ENCODE assay signal across 8 cellular contexts in the genomic region with DNA sequence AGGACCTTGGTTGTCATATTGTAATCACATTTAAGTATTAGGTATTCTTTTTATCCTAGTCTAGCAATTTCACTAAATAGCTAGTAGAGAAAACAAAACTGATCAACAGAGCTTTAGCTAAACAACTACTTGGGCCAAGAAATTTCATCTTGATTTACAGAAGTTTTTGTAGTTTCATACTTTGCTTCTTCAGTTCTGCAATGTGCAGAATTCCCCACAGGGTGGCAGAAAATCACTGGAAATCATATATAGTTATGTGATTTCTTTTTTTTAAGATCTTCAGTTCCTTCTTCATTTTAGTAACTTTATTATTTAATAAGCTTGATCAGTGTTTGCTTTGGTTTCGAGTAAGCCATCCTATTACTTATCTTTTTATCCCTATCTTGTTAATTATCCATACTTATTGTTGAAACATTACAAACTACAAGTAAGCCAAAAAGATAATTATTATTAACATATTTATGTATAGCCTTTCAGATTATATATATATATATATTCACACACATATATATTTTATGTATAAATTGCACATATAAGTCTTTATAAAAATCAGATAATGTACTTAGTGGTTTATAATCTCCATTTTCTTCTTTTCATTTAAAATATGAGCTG. TPM values are rescaled to one million over a fixed set of nuclear protein-coding genes. Genes with fewer than 3 reads are reported as not detected.
DNase-seq lines count a peak whose midpoint lies in the region; ATAC-seq, FAIRE-seq and TF ChIP-seq lines count a peak whose summit lies in the region.

No MANE protein-coding gene starts in this region.

- CTCF ChIA-PET in A549 (lab: Yijun Ruan, JAX) = interaction anchor here (0.6 to 6.3 kb wide), 69 partner anchors 8 to 1842 kb away, joined by 3 to 132 read pairs (median 4); no protein-coding TSS in a partner anchor

- POLR2A ChIA-PET in A549 (lab: Yijun Ruan, JAX) = no interaction called here

- TF ChIP-seq POLR2A in A549 (IDR thresholded peaks at IDR 0.05; ENCODE audit: low read length) = no peak

- no peak overlapping the region for H3K27ac ChIP-seq in A549
- no peak overlapping the region for H3K27ac ChIP-seq in smooth muscle cell (ENCODE audit: low read depth)

- no peak overlapping the region for H3K4me3 ChIP-seq in A549
- H3K4me3 ChIP-seq in fibroblast of villous mesenchyme (ENCODE audit: low read depth, low read length) = no peak overlapping the region
- H3K4me3 ChIP-seq in smooth muscle cell = no peak overlapping the region

- H3K79me2 ChIP-seq in smooth muscle cell (ENCODE audit: low read depth) = peaks cover 24% of the 10 kb centered on the region

- TF ChIP-seq EP300 in A549 (IDR thresholded peaks at IDR 0.05) = no peak

- peaks cover 15% of the 10 kb centered on the region for H3F3A ChIP-seq in smooth muscle cell (ENCODE audit: low read depth)

- TF ChIP-seq CTCF in A549 (IDR thresholded peaks at IDR 0.05) (peak; percentile 90), GM10266 (IDR thresholded peaks at IDR 0.05; ENCODE audit: control insufficient read depth, insufficient read depth, low read depth, missing control alignments) (peak; percentile 56), fibroblast of villous mesenchyme (IDR thresholded peaks at IDR 0.05; ENCODE audit: insufficient read depth, low read depth, low read length) (peak; percentile 71), smooth muscle cell (IDR thresholded peaks at IDR 0.05; ENCODE audit: borderline replicate concordance, insufficient read depth, poor library complexity, severe bottlenecking) (peak; percentile 57)

- peak; percentile 82 to 92 for TF ChIP-seq RAD21 in A549 (conservative IDR thresholded peaks at IDR 0.05 in 1 of 2, IDR thresholded peaks at IDR 0.05 in 1 of 2)

- peaks cover 22% of the 10 kb centered on the region for H4K20me1 ChIP-seq in smooth muscle cell (ENCODE audit: low read depth)

- 3% methylated on average over 1 of the region's 1 CpG for WGBS in A549 (ENCODE audit: missing lambda C conversion rate)
- 62% methylated on average over 1 of the region's 1 CpG for WGBS in smooth muscle cell (ENCODE audit: low lambda C conversion rate)

- H3K36me3 ChIP-seq in smooth muscle cell (ENCODE audit: low read depth) = no peaks in the 10 kb centered on the region

- H3K9ac ChIP-seq in smooth muscle cell (ENCODE audit: low read depth) = no peak overlapping the region

- peaks cover 13% of the 10 kb centered on the region for H3K4me1 ChIP-seq in A549
- peaks cover 13% of the 10 kb centered on the region for H3K4me1 ChIP-seq in smooth muscle cell (ENCODE audit: low read depth)

- no peak overlapping the region for H2AFZ ChIP-seq in smooth muscle cell (ENCODE audit: low read depth)

- ATAC-seq in A549 (no peak), GM18517 (IDR thresholded peaks at IDR 0.05; ENCODE audit: unreplicated experiment) (no peak), GM21447 (IDR thresholded peaks at IDR 0.05; ENCODE audit: unreplicated experiment) (no peak)

- H3K27me3 ChIP-seq in smooth muscle cell (ENCODE audit: low read depth) = no peaks in the 10 kb centered on the region

- H3K9me3 ChIP-seq in A549 = no peaks in the 10 kb centered on the region
- H3K9me3 ChIP-seq in smooth muscle cell (replicated peaks; ENCODE audit: low read depth) = no peaks in the 10 kb centered on the region

- peak; percentile 36 to 70 for DNase-seq in A549 (ENCODE audit: low read depth in 1 of 2, low spot score in 1 of 2)
- peak; percentile 35 for DNase-seq in GM10266 (ENCODE audit: extremely low spot score)
- peak; percentile 47 for DNase-seq in NCI-H460 (ENCODE audit: extremely low read depth, low read depth)
- DNase-seq in activated T-cell treated with anti-CD3 and anti-CD28 coated beads, Interleukin-2, amount 50 U/mL, for 48 hours = peak; percentile 34 to 35
- peak; percentile 56 for DNase-seq in fibroblast of villous mesenchyme (ENCODE audit: low read depth)
- no peak for DNase-seq in smooth muscle cell (lab: John Stamatoyannopoulos, UW; ENCODE audit: unreplicated experiment)

- FAIRE-seq in A549 (lab: Jason Lieb, UNC) = peak; percentile 68

- no peak overlapping the region for H3K4me2 ChIP-seq in A549
- H3K4me2 ChIP-seq in smooth muscle cell = no peak overlapping the region

TF ChIP-seq in A549, 52 proteins besides CTCF, POLR2A, EP300 and RAD21:
- TF ChIP-seq EHF (CRISPR knock-in tag; IDR thresholded peaks at IDR 0.05) = no peak
- TF ChIP-seq CBX2 (IDR thresholded peaks at IDR 0.05; ENCODE audit: borderline replicate concordance, low read depth) = no peak
- TF ChIP-seq JUN (IDR thresholded peaks at IDR 0.05) = no peak
- no peak for TF ChIP-seq ESRRA (IDR thresholded peaks at IDR 0.05; ENCODE audit: borderline replicate concordance, low read length)
- peak; percentile 78 for TF ChIP-seq SMC3 (IDR thresholded peaks at IDR 0.05)
- no peak for TF ChIP-seq FOSB (CRISPR knock-in tag; IDR thresholded peaks at IDR 0.05)
- TF ChIP-seq MAZ (IDR thresholded peaks at IDR 0.05; ENCODE audit: borderline replicate concordance, low read depth, low read length) = no peak
- TF ChIP-seq KDM1A (IDR thresholded peaks at IDR 0.05; ENCODE audit: low read depth) = no peak
- TF ChIP-seq CHD2 (IDR thresholded peaks at IDR 0.05; ENCODE audit: low read length, partially characterized antibody) = no peak
TF ChIP-seq in A549: peak in this region for 1.

RNA-seq across cellular contexts. Expression of gene BNIP2, which starts 2.2 kb away (rescaled TPM):
- polyA plus RNA-seq in A549 (2011; rRNA removed) (93.6 and 146 TPM in 2 replicates), A549 (2017; fragmentation: RNase III; extraction: RNeasy Plus Mini Kit Qiagen cat#74134 plus additional on column Dnase treatment) (90.8 to 107 TPM (median 101 TPM) in 3 replicates), smooth muscle cell (41.4 and 48.7 TPM in 2 replicates)
- polyA plus RNA-seq in A549 (2012; cell fraction: cytosol; rRNA removed) = 70.7 and 79.3 TPM in 2 replicates
- polyA plus RNA-seq in A549 (2012; cell fraction: nucleus; rRNA removed) = 35.6 and 40.7 TPM in 2 replicates
- polyA minus RNA-seq in A549 (2011; rRNA and poly(A)+ RNA removed) = 23.4 and 24.4 TPM in 2 replicates
- total RNA-seq in NCI-H460 (2014; rRNA removed; shearing (Covaris generic)) = 113 and 124 TPM in 2 replicates
- polyA plus RNA-seq in NCI-H460 (2014; cell fraction: nucleus; rRNA removed) = 105 and 176 TPM in 2 replicates
- total RNA-seq in fibroblast of villous mesenchyme (114 and 149 TPM in 2 replicates), smooth muscle cell (104 and 130 TPM in 2 replicates)

RNA-seq across cellular contexts. Expression of gene GTF2A2, which starts 34.0 kb away (rescaled TPM):
- polyA plus RNA-seq in A549 (2011; rRNA removed) (137 and 220 TPM in 2 replicates), A549 (2017; fragmentation: RNase III; extraction: RNeasy Plus Mini Kit Qiagen cat#74134 plus additional on column Dnase treatment) (259 to 282 TPM (median 267 TPM) in 3 replicates), smooth muscle cell (253 and 261 TPM in 2 replicates)
- polyA plus RNA-seq in A549 (2012; cell fraction: cytosol; rRNA removed) = 74.0 and 85.5 TPM in 2 replicates
- polyA plus RNA-seq in A549 (2012; cell fraction: nucleus; rRNA removed) = 44.3 and 45.3 TPM in 2 replicates
- 18.5 and 19.0 TPM in 2 replicates for polyA minus RNA-seq in A549 (2011; rRNA and poly(A)+ RNA removed)
- total RNA-seq in NCI-H460 (2014; rRNA removed; shearing (Covaris generic)) = 113 and 138 TPM in 2 replicates
- 46.7 and 52.0 TPM in 2 replicates for polyA plus RNA-seq in NCI-H460 (2014; cell fraction: nucleus; rRNA removed)
- total RNA-seq in fibroblast of villous mesenchyme (25.1 and 39.3 TPM in 2 replicates), smooth muscle cell (60.8 and 102 TPM in 2 replicates)
